ENCODE assay signal across 1 cellular context in genomic region chr11:69156673-69157155, GRCh38.
TF ChIP-seq lines count a peak whose summit lies in the region.

No MANE protein-coding gene starts in this region.

TF ChIP-seq in endothelial cell of umbilical vein, 7 proteins besides CTCF, POLR2A, EP300 and RAD21:
- TF ChIP-seq FOS (IDR thresholded peaks at IDR 0.05; ENCODE audit: borderline replicate concordance, insufficient read depth, low read length) (no peak), POLR2AphosphoS5 (IDR thresholded peaks at IDR 0.05; ENCODE audit: insufficient read depth, low read depth, low read length) (no peak), EZH2 (IDR thresholded peaks at IDR 0.05; ENCODE audit: borderline replicate concordance, low read depth, low read length, severe bottlenecking) (no peak), MAX (IDR thresholded peaks at IDR 0.05; ENCODE audit: insufficient read depth, insufficient read length) (no peak), MYC (IDR thresholded peaks at IDR 0.05; ENCODE audit: low read depth, low read length) (no peak), JUN (IDR thresholded peaks at IDR 0.05; ENCODE audit: borderline replicate concordance, insufficient read depth, insufficient read length, low read depth) (no peak), GATA2 (IDR thresholded peaks at IDR 0.05; ENCODE audit: insufficient read depth, insufficient read length, low read depth, low read length) (no peak)
